ENCODE assay signal across 8 cellular contexts in the genomic region with DNA sequence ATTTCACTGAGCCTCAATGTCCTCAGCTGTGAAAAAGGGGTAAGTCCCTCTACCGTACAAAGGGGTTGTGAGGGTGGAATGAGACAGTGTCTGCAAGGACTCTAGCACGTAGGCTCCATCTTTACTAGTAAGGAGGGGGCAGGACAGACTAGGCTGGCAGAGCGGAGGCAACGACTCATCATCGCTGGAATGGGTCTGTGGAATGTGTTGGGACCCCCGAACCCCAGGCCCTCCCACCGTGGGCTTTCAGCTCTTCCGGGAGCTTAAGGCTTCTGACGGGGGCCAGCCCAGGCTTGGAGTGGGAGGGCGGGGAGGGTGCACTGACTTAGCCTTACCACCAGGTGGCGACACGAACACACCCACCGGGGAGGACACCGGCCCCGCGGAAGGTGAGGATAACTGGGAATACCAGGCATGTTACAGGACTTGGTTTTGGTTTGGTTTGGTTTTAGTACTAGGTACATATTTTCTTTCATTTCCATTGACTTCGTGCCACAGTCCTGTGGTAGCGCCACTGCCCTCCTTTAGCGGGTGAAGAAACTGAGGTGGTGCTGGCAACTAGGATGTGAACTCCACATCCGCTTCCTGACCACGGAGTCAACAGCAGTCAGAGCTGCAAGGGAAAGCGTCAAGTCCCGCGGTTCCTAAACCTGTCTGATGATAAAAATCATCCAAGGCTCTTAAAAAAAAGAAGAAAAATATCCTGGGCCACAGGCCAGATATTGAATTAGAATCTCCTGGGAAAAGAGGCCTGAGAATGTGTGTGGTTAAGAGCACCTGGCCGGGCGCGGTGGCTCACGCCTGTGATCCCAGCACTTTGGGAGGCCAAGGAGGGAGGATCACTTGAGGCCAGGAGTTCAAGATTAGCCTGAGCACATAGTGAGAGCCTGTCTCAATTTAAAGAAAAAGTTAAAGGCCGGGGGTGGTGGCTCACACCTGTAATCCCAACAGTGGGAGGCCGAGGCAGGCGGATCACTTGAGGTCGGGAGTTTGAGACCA. TPM values are rescaled to one million over a fixed set of nuclear protein-coding genes. Genes with fewer than 3 reads are reported as not detected.
DNase-seq lines count a peak whose midpoint lies in the region; ATAC-seq and TF ChIP-seq lines count a peak whose summit lies in the region.

No MANE protein-coding gene starts in this region.

- DNase-seq in GM10248 (ENCODE audit: extremely low spot score), result peak; percentile 87
- peak; percentile 37 for DNase-seq in KG1 (lab: John Stamatoyannopoulos, UW)
- peak; percentile 70 to 78 for DNase-seq in SJSA1 (ENCODE audit: low read depth in 1 of 2, low spot score in 2 of 2)
- peak; percentile 82 for DNase-seq in activated naive CD4-positive, alpha-beta T cell treated with anti-CD3 and anti-CD28 coated beads, Interleukin-2, amount 10 ng/mL, durations not matched to agents 7 days and 5 days
- peak; percentile 89 for DNase-seq in glutamatergic neuron
- peak; percentile 22 for DNase-seq in pons (ENCODE audit: low spot score)
- peak; percentile 61 to 82 for DNase-seq in tibial artery

- H3K4me3 Mint-ChIP-seq in activated naive CD4-positive, alpha-beta T cell treated with anti-CD3 and anti-CD28 coated beads, Interleukin-2, amount 10 ng/mL, durations not matched to agents 7 days and 5 days, result peak overlapping the region; percentile 58
- no peak overlapping the region for H3K4me3 Mint-ChIP-seq in glutamatergic neuron (ENCODE audit: unreplicated experiment)

- H3K36me3 Mint-ChIP-seq in activated naive CD4-positive, alpha-beta T cell treated with anti-CD3 and anti-CD28 coated beads, Interleukin-2, amount 10 ng/mL, durations not matched to agents 7 days and 5 days, result no peaks in the 10 kb centered on the region
- H3K36me3 Mint-ChIP-seq in glutamatergic neuron (ENCODE audit: unreplicated experiment), result no peaks in the 10 kb centered on the region

- H3K27me3 ChIP-seq in SJSA1 (replicated peaks) (no peaks in the 10 kb centered on the region), tibial artery (peaks cover 0 to 6% of the 10 kb centered on the region in 2 donors)

- no peak for ATAC-seq in HG02588 (IDR thresholded peaks at IDR 0.05; ENCODE audit: unreplicated experiment)

- H3K4me3 ChIP-seq in SJSA1 (no peak overlapping the region), tibial artery (peak overlapping the region in 1 of 2 donors; percentile 40)

- H3K36me3 ChIP-seq in SJSA1 (no peaks in the 10 kb centered on the region), tibial artery (no peaks in the 10 kb centered on the region)

- peaks cover 19% of the 10 kb centered on the region for H3K4me1 Mint-ChIP-seq in activated naive CD4-positive, alpha-beta T cell treated with anti-CD3 and anti-CD28 coated beads, Interleukin-2, amount 10 ng/mL, durations not matched to agents 7 days and 5 days
- peaks cover 2% of the 10 kb centered on the region for H3K4me1 Mint-ChIP-seq in glutamatergic neuron (ENCODE audit: low read depth, unreplicated experiment)

- H3K27ac Mint-ChIP-seq in activated naive CD4-positive, alpha-beta T cell treated with anti-CD3 and anti-CD28 coated beads, Interleukin-2, amount 10 ng/mL, durations not matched to agents 7 days and 5 days, result peak overlapping the region; percentile 83
- H3K27ac Mint-ChIP-seq in glutamatergic neuron (ENCODE audit: unreplicated experiment), result no peak overlapping the region

- H3K9me3 ChIP-seq in SJSA1 (replicated peaks) (no peaks in the 10 kb centered on the region), tibial artery (no peaks in the 10 kb centered on the region)

- intact Hi-C loops in tibial artery (cut with DNase I; ENCODE audit: low total_unique reads), result loop anchor here (1.0 to 5.0 kb wide), 2 partner anchors 59 to 214 kb away; partner anchors contain the start of gene ARMC12

- H3K9me3 Mint-ChIP-seq in activated naive CD4-positive, alpha-beta T cell treated with anti-CD3 and anti-CD28 coated beads, Interleukin-2, amount 10 ng/mL, durations not matched to agents 7 days and 5 days, result no peaks in the 10 kb centered on the region
- no peaks in the 10 kb centered on the region for H3K9me3 Mint-ChIP-seq in glutamatergic neuron (ENCODE audit: unreplicated experiment)

- CTCF ChIA-PET in GM10248 (lab: Yijun Ruan, JAX), result interaction anchor here (0.5 to 6.6 kb wide), 40 partner anchors 9 to 504 kb away, joined by 3 to 88 read pairs (median 4); partner anchors contain the start of gene ARMC12
- CTCF ChIA-PET in activated naive CD4-positive, alpha-beta T cell treated with anti-CD3 and anti-CD28 coated beads, Interleukin-2, amount 10 ng/mL, durations not matched to agents 7 days and 5 days (lab: Charles Lee), result interaction anchor here (0.6 to 6.5 kb wide), 25 partner anchors 9 to 224 kb away, joined by 3 to 74 read pairs (median 4); partner anchors contain the start of gene ARMC12

- H3K4me1 ChIP-seq in SJSA1 (replicated peaks) (peaks cover 5% of the 10 kb centered on the region; the same call in 1 of the 2 replicates), tibial artery (peaks cover 0 to 9% (median 2%) of the 10 kb centered on the region in 4 donors)

- H3K27ac ChIP-seq in SJSA1 (no peak overlapping the region), tibial artery (no peak overlapping the region)

- peaks cover 35% of the 10 kb centered on the region for H3K27me3 Mint-ChIP-seq in activated naive CD4-positive, alpha-beta T cell treated with anti-CD3 and anti-CD28 coated beads, Interleukin-2, amount 10 ng/mL, durations not matched to agents 7 days and 5 days
- peaks cover 4% of the 10 kb centered on the region for H3K27me3 Mint-ChIP-seq in glutamatergic neuron (ENCODE audit: unreplicated experiment)

- POLR2A ChIA-PET in GM10248 (lab: Yijun Ruan, JAX), result interaction anchor here (0.6 kb wide), 1 partner anchor 214 kb away, joined by 4 read pairs; no protein-coding TSS in a partner anchor

- TF ChIP-seq CTCF in GM10248 (IDR thresholded peaks at IDR 0.05; ENCODE audit: control extremely low read depth, extremely low read depth, low read depth, missing control alignments), result peak; percentile 88
- TF ChIP-seq CTCF in glutamatergic neuron (IDR thresholded peaks at IDR 0.05; ENCODE audit: partially characterized antibody, unreplicated experiment), result peak; percentile 99
- peak; percentile 96 to 100 for TF ChIP-seq CTCF in tibial artery (IDR thresholded peaks at IDR 0.05)

RNA-seq across cellular contexts. Expression of gene TULP1, which starts 10.3 kb away (rescaled TPM):
- total RNA-seq in SJSA1 (2014; rRNA removed; shearing (Covaris generic)), result not detected in 2 replicates
- total RNA-seq in glutamatergic neuron (ENCODE audit: unreplicated experiment), result not detected

RNA-seq across cellular contexts. Expression of gene TEAD3, which starts 26.1 kb away (rescaled TPM):
- total RNA-seq in SJSA1 (2014; rRNA removed; shearing (Covaris generic)), result 14.5 and 24.4 TPM in 2 replicates
- total RNA-seq in glutamatergic neuron (ENCODE audit: unreplicated experiment), result 50.0 TPM

RNA-seq across cellular contexts. Expression of gene RPL10A, which starts 54.8 kb away (rescaled TPM):
- total RNA-seq in SJSA1 (2014; rRNA removed; shearing (Covaris generic)), result 983 and 1,383 TPM in 2 replicates
- total RNA-seq in glutamatergic neuron (ENCODE audit: unreplicated experiment), result 690 TPM

Comparison
In these comparisons a context has a peak if more than half of its experiments do, and no peak if none do; other contexts are left out.
1. DNase-seq: peak in every context shown above with its lines; median percentile 89 in glutamatergic neuron; 87 in GM10248; 82 in activated naive CD4-positive, alpha-beta T cell treated with anti-CD3 and anti-CD28 coated beads, Interleukin-2, amount 10 ng/mL, durations not matched to agents 7 days and 5 days; 74 in SJSA1; 72 in tibial artery; 37 in KG1; 22 in pons.